In genomic region chr7:114086906-114087651, GRCh38 we compare ENCODE assay signal across 8 cellular contexts.
DNase-seq lines count a peak whose midpoint lies in the region; ATAC-seq, FAIRE-seq and TF ChIP-seq lines count a peak whose summit lies in the region.

No MANE protein-coding gene starts in this region.

- no peak overlapping the region for H3K4me3 ChIP-seq in GM12878

- H3K27me3 ChIP-seq in GM12878 (replicated peaks in 1 of 2; ENCODE audit: control insufficient read depth in 2 of 2, insufficient read depth in 2 of 2, low read length in 1 of 2) = peaks cover 6 to 29% of the 10 kb centered on the region in 2 experiments

- in situ Hi-C loops in GM12878 (cut with MboI) = no loop called here

- no peak for TF ChIP-seq POLR2A in GM12878 (IDR thresholded peaks at IDR 0.05; ENCODE audit: low read depth, low read length)

- H3K36me3 ChIP-seq in GM12878 (ENCODE audit: control insufficient read depth in 2 of 2, insufficient read depth in 2 of 2, low read length in 1 of 2) = no peaks in the 10 kb centered on the region

- H3K9me3 ChIP-seq in GM12878 (replicated peaks; ENCODE audit: control insufficient read depth, insufficient read depth, low read length) = no peaks in the 10 kb centered on the region

- no peak overlapping the region for H3K9ac ChIP-seq in GM12878 (ENCODE audit: control insufficient read depth, insufficient read depth, low read length)

- BruUV-seq in GM12878 (replicated peaks; lab: Mats Ljungman, UMichigan) = no TSS peak

- CTCF ChIA-PET in GM12878 (lab: Yijun Ruan, JAX) = no interaction called here

- no peak for FAIRE-seq in GM12878 (lab: Jason Lieb, UNC)

- SMC1A ChIA-PET in GM12878 (lab: Charles Lee; ENCODE audit: uncharacterized antibody, unreplicated experiment) = no interaction called here

- H3K4me2 ChIP-seq in GM12878 (ENCODE audit: control insufficient read depth, insufficient read depth) = peak overlapping the region; percentile 82; the same call in 1 of the 2 replicates

- no peak for ATAC-seq in GM12878
- peak; percentile 11 for ATAC-seq in left lobe of liver
- ATAC-seq in GM19023 (IDR thresholded peaks at IDR 0.05; ENCODE audit: unreplicated experiment) = no peak

- H3K79me2 ChIP-seq in GM12878 (ENCODE audit: control insufficient read depth, insufficient read depth, low read length) = no peaks in the 10 kb centered on the region

- H3K27ac ChIP-seq in GM12878 (ENCODE audit: control insufficient read depth, insufficient read depth) = no peak overlapping the region
- peak overlapping the region; percentile 44 for H3K27ac ChIP-seq in temporal lobe (ENCODE audit: low read depth, low read length)

- H4K20me1 ChIP-seq in GM12878 (ENCODE audit: control insufficient read depth, insufficient read depth) = no peaks in the 10 kb centered on the region

- RAD21 ChIA-PET in GM12878 (lab: Charles Lee; ENCODE audit: unreplicated experiment) = no interaction called here

- TF ChIP-seq CTCF in GM12878 (IDR thresholded peaks at IDR 0.05 in 2 of 3, conservative IDR thresholded peaks at IDR 0.05 in 1 of 3; ENCODE audit: control insufficient read depth in 2 of 3, extremely low read depth in 1 of 3, insufficient read depth in 1 of 3, low read depth in 3 of 3, low read length in 3 of 3) = no peak

- H3K4me1 ChIP-seq in GM12878 (ENCODE audit: control insufficient read depth, insufficient read depth, low read length) = no peaks in the 10 kb centered on the region; the same call in 1 of the 2 replicates

- TF ChIP-seq RAD21 in GM12878 (IDR thresholded peaks at IDR 0.05; ENCODE audit: insufficient read depth, low read depth, low read length) = no peak

- intact Hi-C loops in GM12878 (cut with micrococcal nuclease; ENCODE audit: unreplicated experiment) = loop anchor here (10.0 kb wide), 1 partner anchor 318 kb away; no protein-coding TSS in a partner anchor

- DNase-seq in EL (peak; percentile 4), LoVo (ENCODE audit: low spot score) (peak; percentile 42), GM12878 (ENCODE audit: low read depth, low spot score) (no peak), left lobe of liver (ENCODE audit: low spot score) (peak; percentile 66), activated gamma-delta T cell treated with Interleukin-2 at 50 U/mL for 16 hours (no peak), SW 1271 (lab: John Stamatoyannopoulos, UW) (no peak)

- 63% methylated on average over 53 of the region's 55 CpGs for WGBS in GM12878 (ENCODE audit: insufficient coverage, insufficient replicate concordance, low lambda C conversion rate, missing lambda C conversion rate)

- POLR2A ChIA-PET in GM12878 (lab: Charles Lee) = no interaction called here

- TF ChIP-seq EP300 in GM12878 (IDR thresholded peaks at IDR 0.05; ENCODE audit: borderline replicate concordance in 1 of 2, control insufficient read depth in 1 of 2, low read depth in 2 of 2, low read length in 2 of 2) = no peak

- no peak overlapping the region for H2AFZ ChIP-seq in GM12878 (ENCODE audit: control insufficient read depth, low read depth, low read length)

TF ChIP-seq in GM12878, 131 proteins besides CTCF, POLR2A, EP300 and RAD21:
- no peak for TF ChIP-seq BMI1 (IDR thresholded peaks at IDR 0.05; ENCODE audit: borderline replicate concordance)
- TF ChIP-seq BACH1 (IDR thresholded peaks at IDR 0.05; ENCODE audit: borderline replicate concordance) = no peak
- no peak for TF ChIP-seq HDAC2 (IDR thresholded peaks at IDR 0.05)
- no peak for TF ChIP-seq SUZ12 (IDR thresholded peaks at IDR 0.05; ENCODE audit: unreplicated experiment)
- no peak for TF ChIP-seq MYC (IDR thresholded peaks at IDR 0.05; ENCODE audit: insufficient read depth, insufficient read length, insufficient replicate concordance, low read length, severe bottlenecking)
- no peak for TF ChIP-seq ZNF24 (IDR thresholded peaks at IDR 0.05)
- TF ChIP-seq USF1 (IDR thresholded peaks at IDR 0.05; ENCODE audit: borderline replicate concordance, extremely low read length, insufficient read depth, low read depth, low read length) = no peak
- TF ChIP-seq NFYA (IDR thresholded peaks at IDR 0.05; ENCODE audit: borderline replicate concordance, low read depth, low read length) = no peak
- TF ChIP-seq HSF1 (IDR thresholded peaks at IDR 0.05; ENCODE audit: low read depth, low read length) = no peak
- no peak for TF ChIP-seq RB1 (IDR thresholded peaks at IDR 0.05; ENCODE audit: borderline replicate concordance)
- no peak for TF ChIP-seq MAX (IDR thresholded peaks at IDR 0.05; ENCODE audit: low read depth, low read length)
- TF ChIP-seq ZNF274 (IDR thresholded peaks at IDR 0.05; ENCODE audit: insufficient read depth, insufficient read length) = no peak
- no peak for TF ChIP-seq ZBTB40 (IDR thresholded peaks at IDR 0.05; ENCODE audit: borderline replicate concordance)
- TF ChIP-seq ELK1 (IDR thresholded peaks at IDR 0.05; ENCODE audit: low read depth, low read length) = no peak

Comparison
In these comparisons a context has a peak if more than half of its experiments do, and no peak if none do; other contexts are left out.
1. DNase-seq: peak in EL (single experiment), LoVo (single experiment) and left lobe of liver (single experiment); none in GM12878 (single experiment), activated gamma-delta T cell treated with Interleukin-2 at 50 U/mL for 16 hours (single experiment) and SW 1271 (0 of 2).